ENCODE assay signal across 8 cellular contexts in genomic region chr10:59907918-59908807, GRCh38. TPM values are rescaled to one million over a fixed set of nuclear protein-coding genes. Genes with fewer than 3 reads are reported as not detected.
DNase-seq lines count a peak whose midpoint lies in the region; ATAC-seq lines count a peak whose summit lies in the region.

No MANE protein-coding gene starts in this region.

- ATAC-seq in GM18873 (IDR thresholded peaks at IDR 0.05; ENCODE audit: low FRiP score, unreplicated experiment), result peak; percentile 17
- no peak for ATAC-seq in HG03045 (IDR thresholded peaks at IDR 0.05; ENCODE audit: unreplicated experiment)

- peak; percentile 78 for DNase-seq in AG20443 (ENCODE audit: low spot score)
- peak; percentile 72 for DNase-seq in HT1080 (ENCODE audit: low read depth)
- peak; percentile 13 for DNase-seq in T-helper 22 cell (ENCODE audit: low read depth)
- peak; percentile 95 for DNase-seq in cerebellar cortex (ENCODE audit: low spot score)
- peak; percentile 88 for DNase-seq in kidney tubule cell (ENCODE audit: low spot score)
- DNase-seq in stimulated activated CD4-positive, alpha-beta T cell treated with anti-CD3 and anti-CD28 coated beads, Interleukin-2, amount 100 ng/mL, for 4 hours (ENCODE audit: low read depth), result peak; percentile 43

RNA-seq across cellular contexts. Expression of gene CCDC6, which starts 1.8 kb away (rescaled TPM):
- total RNA-seq in HT1080 (2014; rRNA removed; shearing (Covaris generic)), result 15.8 and 22.0 TPM in 2 replicates
- 31.1 and 42.5 TPM in 2 replicates for polyA plus RNA-seq in HT1080 (2015; cell fraction: cytosol; rRNA removed)
- polyA plus RNA-seq in HT1080 (2015; cell fraction: nucleus; rRNA removed), result 20.8 and 22.2 TPM in 2 replicates

Comparison
In these comparisons a context has a peak if more than half of its experiments do, and no peak if none do; other contexts are left out.
1. DNase-seq: peak in every context shown above with its lines; median percentile 95 in cerebellar cortex; 88 in kidney tubule cell; 78 in AG20443; 72 in HT1080; 43 in stimulated activated CD4-positive, alpha-beta T cell treated with anti-CD3 and anti-CD28 coated beads, Interleukin-2, amount 100 ng/mL, for 4 hours; 13 in T-helper 22 cell.